Comparison of ENCODE assay signal across 14 cellular contexts in the genomic region with DNA sequence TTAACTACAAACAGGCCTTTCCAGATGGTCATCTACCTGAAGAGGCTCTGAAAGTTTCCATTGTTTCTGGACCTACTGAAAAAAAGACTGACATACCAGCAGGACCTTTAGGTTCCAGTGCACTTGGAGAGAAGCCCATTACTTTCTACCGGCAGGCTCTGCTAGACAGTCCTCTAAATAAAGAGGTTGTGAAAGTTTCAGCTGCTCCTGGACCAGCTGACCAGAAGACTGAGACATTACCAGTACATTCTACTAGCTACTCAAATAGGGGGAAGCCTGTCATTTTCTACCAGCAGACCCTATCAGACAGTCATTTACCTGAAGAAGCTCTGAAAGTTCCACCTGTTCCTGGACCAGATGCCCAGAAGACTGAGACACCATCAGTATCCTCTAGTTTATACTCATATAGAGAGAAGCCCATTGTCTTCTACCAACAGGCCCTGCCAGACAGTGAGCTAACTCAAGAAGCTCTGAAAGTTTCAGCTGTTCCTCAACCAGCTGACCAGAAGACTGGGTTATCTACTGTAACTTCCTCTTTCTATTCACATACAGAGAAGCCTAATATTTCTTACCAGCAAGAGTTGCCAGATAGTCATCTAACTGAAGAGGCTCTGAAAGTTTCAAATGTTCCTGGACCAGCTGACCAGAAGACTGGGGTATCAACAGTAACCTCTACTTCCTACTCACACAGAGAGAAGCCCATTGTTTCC.
A peak's percentile ranks its signal among the peaks of the same experiment; 100 is the strongest.
DNase-seq lines count a peak whose midpoint lies in the region; ATAC-seq, FAIRE-seq and TF ChIP-seq lines count a peak whose summit lies in the region.
"Had no signal": no experiment of that assay in that cellular context is flagged by ENCODE, and none has a peak within 500 bp of the region (broad histone marks: within the 10 kb centered on the region; RNA-seq: fewer than 3 reads in every experiment).

No MANE protein-coding gene starts in this region.

- no peaks in the 10 kb centered on the region for H3K79me2 ChIP-seq in K562 (ENCODE audit: control insufficient read depth, insufficient read depth, low read length)

- H3K36me3 Mint-ChIP-seq in activated naive CD8-positive, alpha-beta T cell treated with anti-CD3 and anti-CD28 coated beads, Interleukin-2, amount 50 U/mL, for 24 hours (ENCODE audit: low read depth), result peaks cover 43% of the 10 kb centered on the region
- peaks cover 26 to 79% (median 59%) of the 10 kb centered on the region in 3 donors for H3K36me3 Mint-ChIP-seq in CD8-positive, alpha-beta memory T cell

- CTCF ChIA-PET in K562 (lab: Yijun Ruan, JAX; ENCODE audit: low intra/inter-chr PET ratio), result no interaction called here
- CTCF ChIA-PET in CD8-positive, alpha-beta memory T cell (lab: Charles Lee), result no interaction called here

- H3K9me3 Mint-ChIP-seq in activated naive CD8-positive, alpha-beta T cell treated with anti-CD3 and anti-CD28 coated beads, Interleukin-2, amount 50 U/mL, for 24 hours, result no peaks in the 10 kb centered on the region
- H3K9me3 Mint-ChIP-seq in CD8-positive, alpha-beta memory T cell, result no peaks in the 10 kb centered on the region

- no peak overlapping the region for H3K27ac ChIP-seq in K562 (ENCODE audit: extremely low read depth, low read depth, low read length)
- no peak overlapping the region for H3K27ac ChIP-seq in CD8-positive, alpha-beta memory T cell (ENCODE audit: low read depth, low read length)
- H3K27ac ChIP-seq: esophagus squamous epithelium, transverse colon had no signal

- TF ChIP-seq EP300 in K562 (IDR thresholded peaks at IDR 0.05; ENCODE audit: low read length), result no peak

- peaks cover 0 to 7% of the 10 kb centered on the region in 2 experiments; a peak in 2 of 5 replicates for H3K4me1 ChIP-seq in K562 (replicated peaks in 1 of 2; ENCODE audit: control insufficient read depth in 2 of 2, insufficient read depth in 2 of 2, low read length in 2 of 2)
- no peaks in the 10 kb centered on the region for H3K4me1 ChIP-seq in CD8-positive, alpha-beta memory T cell (ENCODE audit: insufficient read depth, low read length)
- H3K4me1 ChIP-seq: esophagus squamous epithelium, transverse colon had no signal

- no peak for TF ChIP-seq POLR2A in K562 (conservative IDR thresholded peaks at IDR 0.05)

- H3K27me3 ChIP-seq in K562 (ENCODE audit: control insufficient read depth in 2 of 2, insufficient read depth in 2 of 2, low read length in 2 of 2), result no peaks in the 10 kb centered on the region
- H3K27me3 ChIP-seq in CD8-positive, alpha-beta memory T cell (ENCODE audit: insufficient read depth, low read length, poor library complexity, severe bottlenecking), result no peaks in the 10 kb centered on the region
- H3K27me3 ChIP-seq: esophagus squamous epithelium, transverse colon had no signal

- H3K4me1 Mint-ChIP-seq in activated naive CD8-positive, alpha-beta T cell treated with anti-CD3 and anti-CD28 coated beads, Interleukin-2, amount 50 U/mL, for 24 hours, result no peaks in the 10 kb centered on the region
- H3K4me1 Mint-ChIP-seq in CD8-positive, alpha-beta memory T cell, result no peaks in the 10 kb centered on the region

- no peak overlapping the region for H3K4me3 ChIP-seq in K562
- H3K4me3 ChIP-seq in CD8-positive, alpha-beta memory T cell (ENCODE audit: low read length), result no peak overlapping the region
- H3K4me3 ChIP-seq: esophagus squamous epithelium, transverse colon had no signal

- POLR2A ChIA-PET in K562 (lab: Yijun Ruan, JAX), result no interaction called here
- POLR2A ChIA-PET in CD8-positive, alpha-beta memory T cell (lab: Charles Lee), result no interaction called here

- H3K4me2 ChIP-seq in K562 (ENCODE audit: insufficient read depth, low read length), result no peak overlapping the region

- peak in 1 of 4 experiments; percentile 4 for DNase-seq in K562 (ENCODE audit: extremely low read depth in 1 of 4, low spot score in 3 of 4)
- DNase-seq in activated effector memory CD4-positive, alpha-beta T cell treated with anti-CD3 and anti-CD28 coated beads, Interleukin-2, amount 50 U/mL, for 16 hours, result no peak
- DNase-seq in activated naive CD8-positive, alpha-beta T cell treated with anti-CD3 and anti-CD28 coated beads, Interleukin-2, amount 50 U/mL, for 24 hours, result no peak
- DNase-seq in NCI-H774 (lab: John Stamatoyannopoulos, UW), result no peak
- no peak for DNase-seq in CD8-positive, alpha-beta memory T cell
- DNase-seq: activated CD4-positive, alpha-beta T cell treated with anti-CD3 and anti-CD28 coated beads for 1 hour; amniotic stem cell; DMS153; esophagus squamous epithelium; NCI-H524; transverse colon had no signal

- no peak for TF ChIP-seq CTCF in K562 (IDR thresholded peaks at IDR 0.05 in 2 of 3, conservative IDR thresholded peaks at IDR 0.05 in 1 of 3; ENCODE audit: insufficient read depth in 2 of 3, low read depth in 1 of 3, low read length in 3 of 3)

- no peaks in the 10 kb centered on the region for H4K20me1 ChIP-seq in K562 (replicated peaks; ENCODE audit: control insufficient read depth, insufficient read depth, low read length)

- H3K27ac Mint-ChIP-seq in activated naive CD8-positive, alpha-beta T cell treated with anti-CD3 and anti-CD28 coated beads, Interleukin-2, amount 50 U/mL, for 24 hours, result no peak overlapping the region
- no peak overlapping the region for H3K27ac Mint-ChIP-seq in CD8-positive, alpha-beta memory T cell

- peaks cover 16% of the 10 kb centered on the region; the same call in 2 of the 3 replicates for H3K36me3 ChIP-seq in K562 (ENCODE audit: control insufficient read depth, insufficient read depth, low read length)
- peaks cover 27% of the 10 kb centered on the region for H3K36me3 ChIP-seq in CD8-positive, alpha-beta memory T cell (ENCODE audit: insufficient read depth, low read length)

- TF ChIP-seq RAD21 in K562 (CRISPR knock-in tag; conservative IDR thresholded peaks at IDR 0.05 in 1 of 2, IDR thresholded peaks at IDR 0.05 in 1 of 2), result no peak

- WGBS in K562 (ENCODE audit: insufficient coverage, low coverage, missing lambda C conversion rate), result 79% methylated on average over 1 of the region's 1 CpG

- H3K9ac ChIP-seq in K562 (ENCODE audit: insufficient read depth in 1 of 2, low read depth in 2 of 2, low read length in 2 of 2), result no peak overlapping the region

- no peaks in the 10 kb centered on the region for H3K27me3 Mint-ChIP-seq in activated naive CD8-positive, alpha-beta T cell treated with anti-CD3 and anti-CD28 coated beads, Interleukin-2, amount 50 U/mL, for 24 hours
- no peaks in the 10 kb centered on the region for H3K27me3 Mint-ChIP-seq in CD8-positive, alpha-beta memory T cell

- ATAC-seq in GM18861 (IDR thresholded peaks at IDR 0.05; ENCODE audit: unreplicated experiment), result peak; percentile 92
- peak; percentile 96 for ATAC-seq in GM21619 (IDR thresholded peaks at IDR 0.05; ENCODE audit: unreplicated experiment)
- peak; percentile 98 for ATAC-seq in HG03354 (IDR thresholded peaks at IDR 0.05; ENCODE audit: poor library complexity, severe bottlenecking, unreplicated experiment)
- ATAC-seq in K562, result no peak
- no peak for ATAC-seq in activated naive CD8-positive, alpha-beta T cell treated with anti-CD3 and anti-CD28 coated beads, Interleukin-2, amount 50 U/mL, for 24 hours

- no peak overlapping the region for H2AFZ ChIP-seq in K562 (ENCODE audit: low read depth, low read length)

- no peak overlapping the region for H3K4me3 Mint-ChIP-seq in activated naive CD8-positive, alpha-beta T cell treated with anti-CD3 and anti-CD28 coated beads, Interleukin-2, amount 50 U/mL, for 24 hours
- H3K4me3 Mint-ChIP-seq in CD8-positive, alpha-beta memory T cell, result no peak overlapping the region

- no peaks in the 10 kb centered on the region for H3K9me1 ChIP-seq in K562 (ENCODE audit: control insufficient read depth, insufficient read depth, low read length)

- FAIRE-seq in K562 (lab: Jason Lieb, UNC), result no peak

- intact Hi-C loops in K562 (cut with micrococcal nuclease), result no loop called here

- no peaks in the 10 kb centered on the region for H3K9me3 ChIP-seq in K562 (replicated peaks; ENCODE audit: control insufficient read depth, insufficient read depth, low read depth, low read length)
- no peaks in the 10 kb centered on the region for H3K9me3 ChIP-seq in CD8-positive, alpha-beta memory T cell (ENCODE audit: low read length)
- H3K9me3 ChIP-seq: esophagus squamous epithelium, transverse colon had no signal

- in situ Hi-C loops in K562 (cut with MboI), result no loop called here

- no TSS peak for BruUV-seq in K562 (replicated peaks; lab: Mats Ljungman, UMichigan)

TF ChIP-seq in K562, 482 proteins besides CTCF, POLR2A, EP300 and RAD21 (continues in another document):
- 0 out of 2 replicates have a peak, but pooled peaks have one; percentile 12 for TF ChIP-seq GATA2 (CRISPR knock-in tag; IDR thresholded peaks at IDR 0.05)
- no peak for TF ChIP-seq RBBP5 (IDR thresholded peaks at IDR 0.05; ENCODE audit: borderline replicate concordance, insufficient read depth, low read length, poor library complexity, severe bottlenecking)
- TF ChIP-seq ZNF785 (CRISPR knock-in tag; IDR thresholded peaks at IDR 0.05), result no peak
- no peak for TF ChIP-seq ZNF134 (CRISPR knock-in tag; conservative IDR thresholded peaks at IDR 0.05)
- TF ChIP-seq HNRNPL (IDR thresholded peaks at IDR 0.05; ENCODE audit: low read depth, low read length), result no peak
- TF ChIP-seq TFAP4 (CRISPR knock-in tag; IDR thresholded peaks at IDR 0.05; ENCODE audit: borderline replicate concordance), result peak; percentile 40; the same call in 1 of the 2 replicates
- TF ChIP-seq ZNF655 (CRISPR knock-in tag; IDR thresholded peaks at IDR 0.05), result no peak
- no peak for TF ChIP-seq KLF6 (CRISPR knock-in tag; IDR thresholded peaks at IDR 0.05; ENCODE audit: borderline replicate concordance)
- 0 out of 2 replicates have a peak, but pooled peaks have one; percentile 15 for TF ChIP-seq L3MBTL2 (IDR thresholded peaks at IDR 0.05)
- no peak for TF ChIP-seq HDAC6 (IDR thresholded peaks at IDR 0.05; ENCODE audit: low read depth, low read length)
- TF ChIP-seq MECOM (CRISPR knock-in tag; IDR thresholded peaks at IDR 0.05), result no peak

Comparison
In these comparisons a context has a peak if more than half of its experiments do, and no peak if none do; other contexts are left out.
1. ATAC-seq: peak in GM18861 (single experiment), GM21619 (single experiment) and HG03354 (single experiment); none in K562 (single experiment) and activated naive CD8-positive, alpha-beta T cell treated with anti-CD3 and anti-CD28 coated beads, Interleukin-2, amount 50 U/mL, for 24 hours (single experiment).